In the genomic region with DNA sequence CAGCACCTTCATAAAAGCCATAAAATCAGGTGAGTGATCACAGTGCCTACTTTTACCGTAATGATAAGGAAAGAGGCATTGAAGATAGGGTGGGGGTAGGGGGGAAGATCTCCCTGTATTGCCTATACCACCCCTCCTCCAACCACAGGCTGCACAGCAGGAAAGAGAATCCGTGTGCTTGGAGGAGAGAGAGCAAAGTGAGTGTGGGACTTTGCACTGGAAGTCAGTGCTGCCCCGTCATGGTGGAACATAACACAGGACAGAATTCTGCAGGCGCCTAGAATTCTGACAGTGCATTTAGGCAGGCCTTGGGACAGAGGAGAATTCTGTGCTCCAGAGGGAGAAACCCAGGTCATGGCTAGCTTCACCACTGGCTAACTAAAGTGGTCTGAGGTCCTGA, we compare ENCODE assay signal across 1 cellular context.
A peak's percentile ranks its signal among the peaks of the same experiment; 100 is the strongest.
TF ChIP-seq lines count a peak whose summit lies in the region.

No MANE protein-coding gene starts in this region.

TF ChIP-seq in HepG2, 621 proteins besides CTCF, POLR2A, EP300 and RAD21 (continued from another document and continues in another):
- TF ChIP-seq, protein P1, sequence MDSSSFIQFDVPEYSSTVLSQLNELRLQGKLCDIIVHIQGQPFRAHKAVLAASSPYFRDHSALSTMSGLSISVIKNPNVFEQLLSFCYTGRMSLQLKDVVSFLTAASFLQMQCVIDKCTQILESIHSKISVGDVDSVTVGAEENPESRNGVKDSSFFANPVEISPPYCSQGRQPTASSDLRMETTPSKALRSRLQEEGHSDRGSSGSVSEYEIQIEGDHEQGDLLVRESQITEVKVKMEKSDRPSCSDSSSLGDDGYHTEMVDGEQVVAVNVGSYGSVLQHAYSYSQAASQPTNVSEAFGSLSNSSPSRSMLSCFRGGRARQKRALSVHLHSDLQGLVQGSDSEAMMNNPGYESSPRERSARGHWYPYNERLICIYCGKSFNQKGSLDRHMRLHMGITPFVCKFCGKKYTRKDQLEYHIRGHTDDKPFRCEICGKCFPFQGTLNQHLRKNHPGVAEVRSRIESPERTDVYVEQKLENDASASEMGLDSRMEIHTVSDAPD (CRISPR knock-in tag; IDR thresholded peaks at IDR 0.05): no peak
- 0 out of 2 replicates have a peak, but pooled peaks have one; percentile 46 for TF ChIP-seq MAZ (IDR thresholded peaks at IDR 0.05; ENCODE audit: borderline replicate concordance, low read depth, low read length)
- TF ChIP-seq MAZ (CRISPR knock-in tag; IDR thresholded peaks at IDR 0.05; ENCODE audit: low read depth): no peak
- no peak for TF ChIP-seq HNRNPH1 (optimal IDR thresholded peaks at IDR 0.05; ENCODE audit: low read depth, low read length)
- TF ChIP-seq, protein P2, sequence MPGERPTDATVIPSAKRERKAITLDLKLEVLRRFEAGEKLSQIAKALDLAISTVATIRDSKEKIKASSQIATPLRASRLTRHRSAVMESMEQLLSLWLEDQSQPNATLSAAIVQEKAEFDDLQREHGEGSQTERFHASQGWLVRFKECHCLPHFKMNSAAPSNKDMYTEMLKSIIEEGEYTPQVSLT (CRISPR knock-in tag; IDR thresholded peaks at IDR 0.05; ENCODE audit: borderline replicate concordance, low read depth): no peak
- peak; percentile 69; the same call in 1 of the 2 replicates for TF ChIP-seq RXRB (CRISPR knock-in tag; IDR thresholded peaks at IDR 0.05; ENCODE audit: borderline replicate concordance)
- peak; percentile 61; the same call in 1 of the 2 replicates for TF ChIP-seq ZNF652 (CRISPR knock-in tag; IDR thresholded peaks at IDR 0.05; ENCODE audit: borderline replicate concordance, low read depth)
- 0 out of 2 replicates have a peak, but pooled peaks have one; percentile 17 for TF ChIP-seq TCF7 (IDR thresholded peaks at IDR 0.05; ENCODE audit: low read depth)
- peak; percentile 45; the same call in 1 of the 2 replicates for TF ChIP-seq YEATS4 (CRISPR knock-in tag; IDR thresholded peaks at IDR 0.05; ENCODE audit: borderline replicate concordance)
- no peak for TF ChIP-seq SIN3A (IDR thresholded peaks at IDR 0.05; ENCODE audit: borderline replicate concordance, low read depth, low read length)
- TF ChIP-seq FIP1L1 (IDR thresholded peaks at IDR 0.05; ENCODE audit: borderline replicate concordance, insufficient read depth, low read depth, low read length): no peak
- peak; percentile 45; the same call in 1 of the 2 replicates for TF ChIP-seq ESRRA (CRISPR knock-in tag; IDR thresholded peaks at IDR 0.05; ENCODE audit: low read depth)
- peak; percentile 29; the same call in 1 of the 2 replicates for TF ChIP-seq ZFY (CRISPR knock-in tag; IDR thresholded peaks at IDR 0.05)
- TF ChIP-seq ZNF709 (CRISPR knock-in tag; IDR thresholded peaks at IDR 0.05): 0 out of 2 replicates have a peak, but pooled peaks have one; percentile 46
- TF ChIP-seq, protein P3, sequence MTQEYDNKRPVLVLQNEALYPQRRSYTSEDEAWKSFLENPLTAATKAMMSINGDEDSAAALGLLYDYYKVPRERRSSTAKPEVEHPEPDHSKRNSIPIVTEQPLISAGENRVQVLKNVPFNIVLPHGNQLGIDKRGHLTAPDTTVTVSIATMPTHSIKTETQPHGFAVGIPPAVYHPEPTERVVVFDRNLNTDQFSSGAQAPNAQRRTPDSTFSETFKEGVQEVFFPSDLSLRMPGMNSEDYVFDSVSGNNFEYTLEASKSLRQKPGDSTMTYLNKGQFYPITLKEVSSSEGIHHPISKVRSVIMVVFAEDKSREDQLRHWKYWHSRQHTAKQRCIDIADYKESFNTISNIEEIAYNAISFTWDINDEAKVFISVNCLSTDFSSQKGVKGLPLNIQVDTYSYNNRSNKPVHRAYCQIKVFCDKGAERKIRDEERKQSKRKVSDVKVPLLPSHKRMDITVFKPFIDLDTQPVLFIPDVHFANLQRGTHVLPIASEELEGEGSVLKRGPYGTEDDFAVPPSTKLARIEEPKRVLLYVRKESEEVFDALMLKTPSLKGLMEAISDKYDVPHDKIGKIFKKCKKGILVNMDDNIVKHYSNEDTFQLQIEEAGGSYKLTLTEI (CRISPR knock-in tag; conservative IDR thresholded peaks at IDR 0.05): no peak
- TF ChIP-seq ARNT2 (CRISPR knock-in tag; IDR thresholded peaks at IDR 0.05; ENCODE audit: low read depth): no peak
- no peak for TF ChIP-seq RNF2 (conservative IDR thresholded peaks at IDR 0.05; ENCODE audit: low read depth)
- TF ChIP-seq PHF8 (CRISPR knock-in tag; IDR thresholded peaks at IDR 0.05): no peak
- TF ChIP-seq HCFC1 (IDR thresholded peaks at IDR 0.05; ENCODE audit: low read depth, low read length): no peak
- TF ChIP-seq ZNF460 (CRISPR knock-in tag; IDR thresholded peaks at IDR 0.05; ENCODE audit: borderline replicate concordance): no peak
- TF ChIP-seq KMT2B (CRISPR knock-in tag; IDR thresholded peaks at IDR 0.05): no peak
- TF ChIP-seq CHD4 (IDR thresholded peaks at IDR 0.05; ENCODE audit: borderline replicate concordance, low read length): no peak
- TF ChIP-seq, protein P4, sequence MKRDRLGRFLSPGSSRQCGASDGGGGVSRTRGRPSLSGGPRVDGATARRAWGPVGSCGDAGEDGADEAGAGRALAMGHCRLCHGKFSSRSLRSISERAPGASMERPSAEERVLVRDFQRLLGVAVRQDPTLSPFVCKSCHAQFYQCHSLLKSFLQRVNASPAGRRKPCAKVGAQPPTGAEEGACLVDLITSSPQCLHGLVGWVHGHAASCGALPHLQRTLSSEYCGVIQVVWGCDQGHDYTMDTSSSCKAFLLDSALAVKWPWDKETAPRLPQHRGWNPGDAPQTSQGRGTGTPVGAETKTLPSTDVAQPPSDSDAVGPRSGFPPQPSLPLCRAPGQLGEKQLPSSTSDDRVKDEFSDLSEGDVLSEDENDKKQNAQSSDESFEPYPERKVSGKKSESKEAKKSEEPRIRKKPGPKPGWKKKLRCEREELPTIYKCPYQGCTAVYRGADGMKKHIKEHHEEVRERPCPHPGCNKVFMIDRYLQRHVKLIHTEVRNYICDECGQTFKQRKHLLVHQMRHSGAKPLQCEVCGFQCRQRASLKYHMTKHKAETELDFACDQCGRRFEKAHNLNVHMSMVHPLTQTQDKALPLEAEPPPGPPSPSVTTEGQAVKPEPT (CRISPR knock-in tag; IDR thresholded peaks at IDR 0.05; ENCODE audit: low read depth): no peak
- TF ChIP-seq, protein P5, sequence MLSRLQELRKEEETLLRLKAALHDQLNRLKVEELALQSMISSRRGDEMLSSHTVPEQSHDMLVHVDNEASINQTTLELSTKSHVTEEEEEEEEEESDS (CRISPR knock-in tag; IDR thresholded peaks at IDR 0.05; ENCODE audit: borderline replicate concordance): no peak
- TF ChIP-seq NFKB2 (CRISPR knock-in tag; IDR thresholded peaks at IDR 0.05; ENCODE audit: borderline replicate concordance): no peak
- TF ChIP-seq SP5 (CRISPR knock-in tag; IDR thresholded peaks at IDR 0.05; ENCODE audit: borderline replicate concordance, low read depth): peak; percentile 28; the same call in 1 of the 2 replicates
- no peak for TF ChIP-seq ATRX (CRISPR knock-in tag; IDR thresholded peaks at IDR 0.05; ENCODE audit: borderline replicate concordance)
- TF ChIP-seq ZNF543 (CRISPR knock-in tag; IDR thresholded peaks at IDR 0.05): no peak
- TF ChIP-seq ETV5 (CRISPR knock-in tag; IDR thresholded peaks at IDR 0.05; ENCODE audit: borderline replicate concordance): peak; percentile 72
- TF ChIP-seq ZNF282 (IDR thresholded peaks at IDR 0.05; ENCODE audit: partially characterized antibody): no peak
- peak; percentile 33; the same call in 1 of the 2 replicates for TF ChIP-seq ZNF788 (CRISPR knock-in tag; IDR thresholded peaks at IDR 0.05; ENCODE audit: borderline replicate concordance)
- no peak for TF ChIP-seq NKX3-1 (CRISPR knock-in tag; IDR thresholded peaks at IDR 0.05)
- TF ChIP-seq RXRA (CRISPR knock-in tag; IDR thresholded peaks at IDR 0.05): peak; percentile 53; the same call in 1 of the 2 replicates
- TF ChIP-seq, protein P6, sequence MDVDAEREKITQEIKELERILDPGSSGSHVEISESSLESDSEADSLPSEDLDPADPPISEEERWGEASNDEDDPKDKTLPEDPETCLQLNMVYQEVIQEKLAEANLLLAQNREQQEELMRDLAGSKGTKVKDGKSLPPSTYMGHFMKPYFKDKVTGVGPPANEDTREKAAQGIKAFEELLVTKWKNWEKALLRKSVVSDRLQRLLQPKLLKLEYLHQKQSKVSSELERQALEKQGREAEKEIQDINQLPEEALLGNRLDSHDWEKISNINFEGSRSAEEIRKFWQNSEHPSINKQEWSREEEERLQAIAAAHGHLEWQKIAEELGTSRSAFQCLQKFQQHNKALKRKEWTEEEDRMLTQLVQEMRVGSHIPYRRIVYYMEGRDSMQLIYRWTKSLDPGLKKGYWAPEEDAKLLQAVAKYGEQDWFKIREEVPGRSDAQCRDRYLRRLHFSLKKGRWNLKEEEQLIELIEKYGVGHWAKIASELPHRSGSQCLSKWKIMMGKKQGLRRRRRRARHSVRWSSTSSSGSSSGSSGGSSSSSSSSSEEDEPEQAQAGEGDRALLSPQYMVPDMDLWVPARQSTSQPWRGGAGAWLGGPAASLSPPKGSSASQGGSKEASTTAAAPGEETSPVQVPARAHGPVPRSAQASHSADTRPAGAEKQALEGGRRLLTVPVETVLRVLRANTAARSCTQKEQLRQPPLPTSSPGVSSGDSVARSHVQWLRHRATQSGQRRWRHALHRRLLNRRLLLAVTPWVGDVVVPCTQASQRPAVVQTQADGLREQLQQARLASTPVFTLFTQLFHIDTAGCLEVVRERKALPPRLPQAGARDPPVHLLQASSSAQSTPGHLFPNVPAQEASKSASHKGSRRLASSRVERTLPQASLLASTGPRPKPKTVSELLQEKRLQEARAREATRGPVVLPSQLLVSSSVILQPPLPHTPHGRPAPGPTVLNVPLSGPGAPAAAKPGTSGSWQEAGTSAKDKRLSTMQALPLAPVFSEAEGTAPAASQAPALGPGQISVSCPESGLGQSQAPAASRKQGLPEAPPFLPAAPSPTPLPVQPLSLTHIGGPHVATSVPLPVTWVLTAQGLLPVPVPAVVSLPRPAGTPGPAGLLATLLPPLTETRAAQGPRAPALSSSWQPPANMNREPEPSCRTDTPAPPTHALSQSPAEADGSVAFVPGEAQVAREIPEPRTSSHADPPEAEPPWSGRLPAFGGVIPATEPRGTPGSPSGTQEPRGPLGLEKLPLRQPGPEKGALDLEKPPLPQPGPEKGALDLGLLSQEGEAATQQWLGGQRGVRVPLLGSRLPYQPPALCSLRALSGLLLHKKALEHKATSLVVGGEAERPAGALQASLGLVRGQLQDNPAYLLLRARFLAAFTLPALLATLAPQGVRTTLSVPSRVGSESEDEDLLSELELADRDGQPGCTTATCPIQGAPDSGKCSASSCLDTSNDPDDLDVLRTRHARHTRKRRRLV (CRISPR knock-in tag; IDR thresholded peaks at IDR 0.05): no peak
- TF ChIP-seq, protein P7, sequence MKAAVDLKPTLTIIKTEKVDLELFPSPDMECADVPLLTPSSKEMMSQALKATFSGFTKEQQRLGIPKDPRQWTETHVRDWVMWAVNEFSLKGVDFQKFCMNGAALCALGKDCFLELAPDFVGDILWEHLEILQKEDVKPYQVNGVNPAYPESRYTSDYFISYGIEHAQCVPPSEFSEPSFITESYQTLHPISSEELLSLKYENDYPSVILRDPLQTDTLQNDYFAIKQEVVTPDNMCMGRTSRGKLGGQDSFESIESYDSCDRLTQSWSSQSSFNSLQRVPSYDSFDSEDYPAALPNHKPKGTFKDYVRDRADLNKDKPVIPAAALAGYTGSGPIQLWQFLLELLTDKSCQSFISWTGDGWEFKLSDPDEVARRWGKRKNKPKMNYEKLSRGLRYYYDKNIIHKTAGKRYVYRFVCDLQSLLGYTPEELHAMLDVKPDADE (CRISPR knock-in tag; IDR thresholded peaks at IDR 0.05): no peak
- TF ChIP-seq, protein P8, sequence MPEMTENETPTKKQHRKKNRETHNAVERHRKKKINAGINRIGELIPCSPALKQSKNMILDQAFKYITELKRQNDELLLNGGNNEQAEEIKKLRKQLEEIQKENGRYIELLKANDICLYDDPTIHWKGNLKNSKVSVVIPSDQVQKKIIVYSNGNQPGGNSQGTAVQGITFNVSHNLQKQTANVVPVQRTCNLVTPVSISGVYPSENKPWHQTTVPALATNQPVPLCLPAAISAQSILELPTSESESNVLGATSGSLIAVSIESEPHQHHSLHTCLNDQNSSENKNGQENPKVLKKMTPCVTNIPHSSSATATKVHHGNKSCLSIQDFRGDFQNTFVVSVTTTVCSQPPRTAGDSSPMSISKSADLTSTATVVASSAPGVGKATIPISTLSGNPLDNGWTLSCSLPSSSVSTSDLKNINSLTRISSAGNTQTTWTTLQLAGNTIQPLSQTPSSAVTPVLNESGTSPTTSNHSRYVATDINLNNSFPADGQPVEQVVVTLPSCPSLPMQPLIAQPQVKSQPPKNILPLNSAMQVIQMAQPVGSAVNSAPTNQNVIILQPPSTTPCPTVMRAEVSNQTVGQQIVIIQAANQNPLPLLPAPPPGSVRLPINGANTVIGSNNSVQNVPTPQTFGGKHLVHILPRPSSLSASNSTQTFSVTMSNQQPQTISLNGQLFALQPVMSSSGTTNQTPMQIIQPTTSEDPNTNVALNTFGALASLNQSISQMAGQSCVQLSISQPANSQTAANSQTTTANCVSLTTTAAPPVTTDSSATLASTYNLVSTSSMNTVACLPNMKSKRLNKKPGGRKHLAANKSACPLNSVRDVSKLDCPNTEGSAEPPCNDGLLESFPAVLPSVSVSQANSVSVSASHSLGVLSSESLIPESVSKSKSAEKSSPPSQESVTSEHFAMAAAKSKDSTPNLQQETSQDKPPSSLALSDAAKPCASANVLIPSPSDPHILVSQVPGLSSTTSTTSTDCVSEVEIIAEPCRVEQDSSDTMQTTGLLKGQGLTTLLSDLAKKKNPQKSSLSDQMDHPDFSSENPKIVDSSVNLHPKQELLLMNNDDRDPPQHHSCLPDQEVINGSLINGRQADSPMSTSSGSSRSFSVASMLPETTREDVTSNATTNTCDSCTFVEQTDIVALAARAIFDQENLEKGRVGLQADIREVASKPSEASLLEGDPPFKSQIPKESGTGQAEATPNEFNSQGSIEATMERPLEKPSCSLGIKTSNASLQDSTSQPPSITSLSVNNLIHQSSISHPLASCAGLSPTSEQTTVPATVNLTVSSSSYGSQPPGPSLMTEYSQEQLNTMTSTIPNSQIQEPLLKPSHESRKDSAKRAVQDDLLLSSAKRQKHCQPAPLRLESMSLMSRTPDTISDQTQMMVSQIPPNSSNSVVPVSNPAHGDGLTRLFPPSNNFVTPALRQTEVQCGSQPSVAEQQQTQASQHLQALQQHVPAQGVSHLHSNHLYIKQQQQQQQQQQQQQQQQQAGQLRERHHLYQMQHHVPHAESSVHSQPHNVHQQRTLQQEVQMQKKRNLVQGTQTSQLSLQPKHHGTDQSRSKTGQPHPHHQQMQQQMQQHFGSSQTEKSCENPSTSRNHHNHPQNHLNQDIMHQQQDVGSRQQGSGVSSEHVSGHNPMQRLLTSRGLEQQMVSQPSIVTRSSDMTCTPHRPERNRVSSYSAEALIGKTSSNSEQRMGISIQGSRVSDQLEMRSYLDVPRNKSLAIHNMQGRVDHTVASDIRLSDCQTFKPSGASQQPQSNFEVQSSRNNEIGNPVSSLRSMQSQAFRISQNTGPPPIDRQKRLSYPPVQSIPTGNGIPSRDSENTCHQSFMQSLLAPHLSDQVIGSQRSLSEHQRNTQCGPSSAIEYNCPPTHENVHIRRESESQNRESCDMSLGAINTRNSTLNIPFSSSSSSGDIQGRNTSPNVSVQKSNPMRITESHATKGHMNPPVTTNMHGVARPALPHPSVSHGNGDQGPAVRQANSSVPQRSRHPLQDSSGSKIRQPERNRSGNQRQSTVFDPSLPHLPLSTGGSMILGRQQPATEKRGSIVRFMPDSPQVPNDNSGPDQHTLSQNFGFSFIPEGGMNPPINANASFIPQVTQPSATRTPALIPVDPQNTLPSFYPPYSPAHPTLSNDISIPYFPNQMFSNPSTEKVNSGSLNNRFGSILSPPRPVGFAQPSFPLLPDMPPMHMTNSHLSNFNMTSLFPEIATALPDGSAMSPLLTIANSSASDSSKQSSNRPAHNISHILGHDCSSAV (CRISPR knock-in tag; IDR thresholded peaks at IDR 0.05; ENCODE audit: borderline replicate concordance): no peak
- no peak for TF ChIP-seq RFX3 (CRISPR knock-in tag; IDR thresholded peaks at IDR 0.05)
- no peak for TF ChIP-seq FOXA1 (IDR thresholded peaks at IDR 0.05)
- peak; percentile 34; the same call in 1 of the 2 replicates for TF ChIP-seq FOXA1 (CRISPR knock-in tag; IDR thresholded peaks at IDR 0.05)
- peak; percentile 79 for TF ChIP-seq ZMYM3 (CRISPR knock-in tag; IDR thresholded peaks at IDR 0.05)
- TF ChIP-seq ZNF160 (CRISPR knock-in tag; IDR thresholded peaks at IDR 0.05): no peak
